ENCODE assay signal across 1 cellular context in the genomic region with DNA sequence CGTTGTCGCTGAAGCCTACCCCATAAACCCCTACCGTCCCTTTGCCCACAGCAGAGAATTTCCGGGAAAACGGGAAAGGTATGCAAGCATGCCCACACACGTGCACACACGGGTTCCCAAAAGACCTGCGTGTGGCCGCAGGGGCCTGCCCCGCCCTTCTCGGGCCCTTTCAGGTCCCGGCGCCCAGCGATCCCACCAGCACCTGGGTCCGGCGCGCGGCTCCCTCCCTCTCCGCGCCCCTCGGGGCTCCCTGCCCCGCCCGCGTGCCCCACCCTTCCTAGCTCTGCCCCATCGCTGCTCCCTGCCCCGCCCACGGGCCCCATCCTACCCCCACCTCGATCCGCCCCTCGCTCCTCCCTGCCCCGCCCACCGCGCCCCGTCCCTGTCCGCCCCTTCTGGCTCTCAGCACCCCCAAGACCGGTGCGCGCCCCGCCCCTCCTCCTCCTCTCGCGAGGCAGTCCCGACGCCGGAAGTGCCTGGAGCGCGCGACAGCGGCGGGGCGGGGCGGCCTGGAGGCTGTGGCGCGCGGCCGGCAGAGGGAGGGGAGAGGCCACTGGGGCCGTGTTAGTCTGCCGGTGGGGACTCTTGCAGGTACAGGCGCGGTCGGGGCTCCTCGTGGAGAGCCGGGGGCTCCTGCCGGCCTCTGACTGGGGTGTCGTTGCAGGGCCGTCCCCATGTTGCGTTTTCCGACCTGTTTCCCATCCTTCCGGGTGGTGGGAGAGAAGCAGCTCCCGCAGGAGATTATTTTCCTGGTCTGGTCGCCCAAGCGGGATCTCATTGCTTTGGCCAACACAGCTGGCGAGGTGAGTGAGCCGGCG.
TF ChIP-seq lines count a peak whose summit lies in the region.

A gene with protein sequence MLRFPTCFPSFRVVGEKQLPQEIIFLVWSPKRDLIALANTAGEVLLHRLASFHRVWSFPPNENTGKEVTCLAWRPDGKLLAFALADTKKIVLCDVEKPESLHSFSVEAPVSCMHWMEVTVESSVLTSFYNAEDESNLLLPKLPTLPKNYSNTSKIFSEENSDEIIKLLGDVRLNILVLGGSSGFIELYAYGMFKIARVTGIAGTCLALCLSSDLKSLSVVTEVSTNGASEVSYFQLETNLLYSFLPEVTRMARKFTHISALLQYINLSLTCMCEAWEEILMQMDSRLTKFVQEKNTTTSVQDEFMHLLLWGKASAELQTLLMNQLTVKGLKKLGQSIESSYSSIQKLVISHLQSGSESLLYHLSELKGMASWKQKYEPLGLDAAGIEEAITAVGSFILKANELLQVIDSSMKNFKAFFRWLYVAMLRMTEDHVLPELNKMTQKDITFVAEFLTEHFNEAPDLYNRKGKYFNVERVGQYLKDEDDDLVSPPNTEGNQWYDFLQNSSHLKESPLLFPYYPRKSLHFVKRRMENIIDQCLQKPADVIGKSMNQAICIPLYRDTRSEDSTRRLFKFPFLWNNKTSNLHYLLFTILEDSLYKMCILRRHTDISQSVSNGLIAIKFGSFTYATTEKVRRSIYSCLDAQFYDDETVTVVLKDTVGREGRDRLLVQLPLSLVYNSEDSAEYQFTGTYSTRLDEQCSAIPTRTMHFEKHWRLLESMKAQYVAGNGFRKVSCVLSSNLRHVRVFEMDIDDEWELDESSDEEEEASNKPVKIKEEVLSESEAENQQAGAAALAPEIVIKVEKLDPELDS (plus strand): TSS at position 510 of the 818 bp plus-strand sequence. CDS start 165 bp downstream, at position 675.

TF ChIP-seq in WTC11, 78 proteins besides CTCF, POLR2A, EP300 and RAD21 (continued from another document):
- TF ChIP-seq, protein P1, sequence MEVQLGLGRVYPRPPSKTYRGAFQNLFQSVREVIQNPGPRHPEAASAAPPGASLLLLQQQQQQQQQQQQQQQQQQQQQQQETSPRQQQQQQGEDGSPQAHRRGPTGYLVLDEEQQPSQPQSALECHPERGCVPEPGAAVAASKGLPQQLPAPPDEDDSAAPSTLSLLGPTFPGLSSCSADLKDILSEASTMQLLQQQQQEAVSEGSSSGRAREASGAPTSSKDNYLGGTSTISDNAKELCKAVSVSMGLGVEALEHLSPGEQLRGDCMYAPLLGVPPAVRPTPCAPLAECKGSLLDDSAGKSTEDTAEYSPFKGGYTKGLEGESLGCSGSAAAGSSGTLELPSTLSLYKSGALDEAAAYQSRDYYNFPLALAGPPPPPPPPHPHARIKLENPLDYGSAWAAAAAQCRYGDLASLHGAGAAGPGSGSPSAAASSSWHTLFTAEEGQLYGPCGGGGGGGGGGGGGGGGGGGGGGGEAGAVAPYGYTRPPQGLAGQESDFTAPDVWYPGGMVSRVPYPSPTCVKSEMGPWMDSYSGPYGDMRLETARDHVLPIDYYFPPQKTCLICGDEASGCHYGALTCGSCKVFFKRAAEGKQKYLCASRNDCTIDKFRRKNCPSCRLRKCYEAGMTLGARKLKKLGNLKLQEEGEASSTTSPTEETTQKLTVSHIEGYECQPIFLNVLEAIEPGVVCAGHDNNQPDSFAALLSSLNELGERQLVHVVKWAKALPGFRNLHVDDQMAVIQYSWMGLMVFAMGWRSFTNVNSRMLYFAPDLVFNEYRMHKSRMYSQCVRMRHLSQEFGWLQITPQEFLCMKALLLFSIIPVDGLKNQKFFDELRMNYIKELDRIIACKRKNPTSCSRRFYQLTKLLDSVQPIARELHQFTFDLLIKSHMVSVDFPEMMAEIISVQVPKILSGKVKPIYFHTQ (CRISPR knock-in tag; IDR thresholded peaks at IDR 0.05) = 0 out of 2 replicates have a peak, but pooled peaks have one; percentile 21
- TF ChIP-seq ZNF416 (CRISPR knock-in tag; IDR thresholded peaks at IDR 0.05) = 0 out of 2 replicates have a peak, but pooled peaks have one; percentile 59
- 0 out of 2 replicates have a peak, but pooled peaks have one; percentile 36 for TF ChIP-seq ZBTB21 (CRISPR knock-in tag; IDR thresholded peaks at IDR 0.05; ENCODE audit: borderline replicate concordance)
- TF ChIP-seq, protein P2, sequence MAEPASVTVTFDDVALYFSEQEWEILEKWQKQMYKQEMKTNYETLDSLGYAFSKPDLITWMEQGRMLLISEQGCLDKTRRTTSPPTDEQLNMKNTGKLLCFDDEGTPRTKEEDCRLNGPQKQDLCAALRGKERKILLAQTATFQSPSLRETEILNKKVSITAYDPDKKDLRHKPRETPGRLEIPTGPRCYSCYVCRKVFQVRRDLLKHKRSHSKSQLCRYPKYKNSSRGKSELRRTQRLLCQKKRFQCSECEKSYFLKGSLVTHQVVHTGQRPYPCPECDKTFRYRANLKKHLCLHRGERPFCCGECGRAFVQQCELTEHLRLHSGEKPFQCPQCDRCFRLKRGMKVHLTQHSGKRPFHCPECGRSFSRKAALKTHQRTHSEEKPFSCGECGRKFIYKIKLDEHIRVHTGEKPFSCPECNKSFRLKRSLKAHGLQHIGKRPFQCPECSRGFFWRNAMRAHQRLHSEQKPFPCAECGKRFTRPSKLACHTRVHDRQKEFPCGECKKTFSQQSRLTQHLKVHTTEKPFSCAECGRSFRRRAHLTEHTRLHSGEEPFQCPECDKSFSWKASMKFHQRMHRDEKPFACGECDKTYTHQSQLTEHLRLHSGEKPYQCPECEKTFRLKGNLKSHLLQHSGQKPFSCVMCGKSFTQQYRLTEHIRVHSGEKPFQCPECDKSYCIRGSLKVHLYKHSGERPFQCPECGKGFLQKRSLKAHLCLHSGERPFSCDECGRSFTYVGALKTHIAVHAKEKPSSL (CRISPR knock-in tag; conservative IDR thresholded peaks at IDR 0.05) = no peak
- no peak for TF ChIP-seq SMAD4 (CRISPR knock-in tag; IDR thresholded peaks at IDR 0.05)
- no peak for TF ChIP-seq FOXP1 (CRISPR knock-in tag; IDR thresholded peaks at IDR 0.05; ENCODE audit: borderline replicate concordance)
- no peak for TF ChIP-seq RELA (CRISPR knock-in tag; IDR thresholded peaks at IDR 0.05; ENCODE audit: borderline replicate concordance)
- peak; percentile 84 for TF ChIP-seq SP1 (CRISPR knock-in tag; conservative IDR thresholded peaks at IDR 0.05)
- TF ChIP-seq GTF2I (CRISPR knock-in tag; conservative IDR thresholded peaks at IDR 0.05) = no peak
- TF ChIP-seq ZNF317 (CRISPR knock-in tag; IDR thresholded peaks at IDR 0.05; ENCODE audit: borderline replicate concordance, low read depth) = no peak
- TF ChIP-seq, protein P3, sequence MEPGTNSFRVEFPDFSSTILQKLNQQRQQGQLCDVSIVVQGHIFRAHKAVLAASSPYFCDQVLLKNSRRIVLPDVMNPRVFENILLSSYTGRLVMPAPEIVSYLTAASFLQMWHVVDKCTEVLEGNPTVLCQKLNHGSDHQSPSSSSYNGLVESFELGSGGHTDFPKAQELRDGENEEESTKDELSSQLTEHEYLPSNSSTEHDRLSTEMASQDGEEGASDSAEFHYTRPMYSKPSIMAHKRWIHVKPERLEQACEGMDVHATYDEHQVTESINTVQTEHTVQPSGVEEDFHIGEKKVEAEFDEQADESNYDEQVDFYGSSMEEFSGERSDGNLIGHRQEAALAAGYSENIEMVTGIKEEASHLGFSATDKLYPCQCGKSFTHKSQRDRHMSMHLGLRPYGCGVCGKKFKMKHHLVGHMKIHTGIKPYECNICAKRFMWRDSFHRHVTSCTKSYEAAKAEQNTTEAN (CRISPR knock-in tag; IDR thresholded peaks at IDR 0.05) = no peak
- TF ChIP-seq, protein P4, sequence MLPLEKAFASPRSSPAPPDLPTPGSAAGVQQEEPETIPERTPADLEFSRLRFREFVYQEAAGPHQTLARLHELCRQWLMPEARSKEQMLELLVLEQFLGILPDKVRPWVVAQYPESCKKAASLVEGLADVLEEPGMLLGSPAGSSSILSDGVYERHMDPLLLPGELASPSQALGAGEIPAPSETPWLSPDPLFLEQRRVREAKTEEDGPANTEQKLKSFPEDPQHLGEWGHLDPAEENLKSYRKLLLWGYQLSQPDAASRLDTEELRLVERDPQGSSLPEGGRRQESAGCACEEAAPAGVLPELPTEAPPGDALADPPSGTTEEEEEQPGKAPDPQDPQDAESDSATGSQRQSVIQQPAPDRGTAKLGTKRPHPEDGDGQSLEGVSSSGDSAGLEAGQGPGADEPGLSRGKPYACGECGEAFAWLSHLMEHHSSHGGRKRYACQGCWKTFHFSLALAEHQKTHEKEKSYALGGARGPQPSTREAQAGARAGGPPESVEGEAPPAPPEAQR (CRISPR knock-in tag; IDR thresholded peaks at IDR 0.05) = no peak
- no peak for TF ChIP-seq KAT7 (CRISPR knock-in tag; IDR thresholded peaks at IDR 0.05; ENCODE audit: borderline replicate concordance)
- no peak for TF ChIP-seq RORB (CRISPR knock-in tag; IDR thresholded peaks at IDR 0.05)
- no peak for TF ChIP-seq ZNF263 (CRISPR knock-in tag; IDR thresholded peaks at IDR 0.05; ENCODE audit: low read depth)
